Comparison of ENCODE assay signal across 1 cellular context in the genomic region with DNA sequence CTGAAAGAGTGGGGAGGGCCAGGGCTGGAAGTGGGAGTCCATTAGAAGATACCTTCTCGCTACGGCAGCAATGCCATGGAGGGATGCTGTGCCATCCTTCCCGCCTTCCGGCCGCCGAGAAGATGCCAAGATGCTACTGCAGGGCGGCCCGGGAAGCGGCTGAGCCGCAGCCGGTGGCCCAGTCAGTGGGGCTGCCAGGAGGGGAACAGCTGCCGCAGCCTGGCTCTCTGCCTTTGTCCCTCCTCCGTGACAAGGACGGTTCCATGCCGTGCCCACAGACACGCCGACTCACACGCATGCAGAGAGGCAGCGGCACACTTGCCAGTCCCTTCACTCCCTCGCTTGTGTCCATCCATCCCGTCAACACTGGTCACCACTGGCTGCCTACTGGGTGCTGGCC.
TF ChIP-seq lines count a peak whose summit lies in the region.

No MANE protein-coding gene starts in this region.

TF ChIP-seq in SK-N-SH, 30 proteins besides CTCF, POLR2A, EP300 and RAD21 (continued from another document):
- TF ChIP-seq, protein P1, sequence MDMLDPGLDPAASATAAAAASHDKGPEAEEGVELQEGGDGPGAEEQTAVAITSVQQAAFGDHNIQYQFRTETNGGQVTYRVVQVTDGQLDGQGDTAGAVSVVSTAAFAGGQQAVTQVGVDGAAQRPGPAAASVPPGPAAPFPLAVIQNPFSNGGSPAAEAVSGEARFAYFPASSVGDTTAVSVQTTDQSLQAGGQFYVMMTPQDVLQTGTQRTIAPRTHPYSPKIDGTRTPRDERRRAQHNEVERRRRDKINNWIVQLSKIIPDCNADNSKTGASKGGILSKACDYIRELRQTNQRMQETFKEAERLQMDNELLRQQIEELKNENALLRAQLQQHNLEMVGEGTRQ (IDR thresholded peaks at IDR 0.05; ENCODE audit: borderline replicate concordance, low read depth, low read length): no peak
- TF ChIP-seq MAX (IDR thresholded peaks at IDR 0.05; ENCODE audit: low read depth): no peak
- no peak for TF ChIP-seq SIN3A (IDR thresholded peaks at IDR 0.05; ENCODE audit: borderline replicate concordance, low read depth, low read length)
- TF ChIP-seq YY1 (IDR thresholded peaks at IDR 0.05; ENCODE audit: low read depth): no peak
